Comparison of ENCODE assay signal across 1 cellular context in the genomic region with DNA sequence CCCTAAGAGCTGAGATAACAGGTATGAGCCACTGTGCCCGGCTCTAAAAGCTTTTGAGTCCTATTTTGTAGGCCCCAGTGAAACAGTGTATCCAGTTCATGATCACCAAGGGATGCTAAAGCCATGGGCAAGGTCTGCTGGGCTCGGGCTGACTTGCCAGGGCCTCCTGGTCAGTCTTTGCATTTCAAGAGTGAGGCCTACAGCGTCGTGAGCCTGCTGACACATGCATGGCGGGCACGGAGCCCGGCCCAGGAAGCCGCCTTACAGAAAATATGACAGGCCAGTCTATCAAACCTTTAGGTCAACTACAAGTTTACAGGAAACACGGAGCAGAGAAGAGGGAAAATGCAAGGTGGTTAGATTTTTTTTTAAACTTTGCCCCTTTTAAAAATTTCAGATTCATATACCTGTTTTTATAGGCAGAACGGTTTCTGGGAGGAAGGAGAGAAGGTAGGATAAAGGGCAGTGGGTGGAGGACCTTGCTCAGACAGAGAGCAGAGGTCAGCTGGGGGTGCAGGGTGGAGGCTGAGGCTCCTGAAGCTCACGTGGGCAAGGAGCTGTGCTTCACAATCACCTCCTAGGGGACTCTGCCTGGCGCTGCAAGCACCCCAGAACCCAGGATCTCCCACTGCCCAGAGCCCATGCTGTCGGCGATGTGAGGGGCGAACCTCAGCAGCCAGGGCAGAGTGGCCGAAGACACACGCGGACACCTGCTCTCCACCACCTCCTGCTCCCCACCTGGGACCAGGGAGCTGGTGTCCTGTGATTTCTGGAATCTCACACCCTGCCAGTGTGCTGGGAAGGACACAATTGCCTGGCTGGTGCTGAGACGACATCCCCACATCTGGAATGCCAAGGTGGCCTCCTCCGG.
TF ChIP-seq lines count a peak whose summit lies in the region.

No MANE protein-coding gene starts in this region.

TF ChIP-seq in HepG2, 621 proteins besides CTCF, POLR2A, EP300 and RAD21 (continued from another document and continues in another):
- TF ChIP-seq, protein P1, sequence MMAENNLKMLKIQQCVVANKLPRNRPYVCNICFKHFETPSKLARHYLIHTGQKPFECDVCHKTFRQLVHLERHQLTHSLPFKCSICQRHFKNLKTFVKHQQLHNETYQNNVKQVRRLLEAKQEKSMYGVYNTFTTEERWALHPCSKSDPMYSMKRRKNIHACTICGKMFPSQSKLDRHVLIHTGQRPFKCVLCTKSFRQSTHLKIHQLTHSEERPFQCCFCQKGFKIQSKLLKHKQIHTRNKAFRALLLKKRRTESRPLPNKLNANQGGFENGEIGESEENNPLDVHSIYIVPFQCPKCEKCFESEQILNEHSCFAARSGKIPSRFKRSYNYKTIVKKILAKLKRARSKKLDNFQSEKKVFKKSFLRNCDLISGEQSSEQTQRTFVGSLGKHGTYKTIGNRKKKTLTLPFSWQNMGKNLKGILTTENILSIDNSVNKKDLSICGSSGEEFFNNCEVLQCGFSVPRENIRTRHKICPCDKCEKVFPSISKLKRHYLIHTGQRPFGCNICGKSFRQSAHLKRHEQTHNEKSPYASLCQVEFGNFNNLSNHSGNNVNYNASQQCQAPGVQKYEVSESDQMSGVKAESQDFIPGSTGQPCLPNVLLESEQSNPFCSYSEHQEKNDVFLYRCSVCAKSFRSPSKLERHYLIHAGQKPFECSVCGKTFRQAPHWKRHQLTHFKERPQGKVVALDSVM (CRISPR knock-in tag; IDR thresholded peaks at IDR 0.05), result peak; percentile 28; the same call in 1 of the 2 replicates
- TF ChIP-seq MIER3 (CRISPR knock-in tag; IDR thresholded peaks at IDR 0.05; ENCODE audit: borderline replicate concordance), result no peak
- TF ChIP-seq, protein P2, sequence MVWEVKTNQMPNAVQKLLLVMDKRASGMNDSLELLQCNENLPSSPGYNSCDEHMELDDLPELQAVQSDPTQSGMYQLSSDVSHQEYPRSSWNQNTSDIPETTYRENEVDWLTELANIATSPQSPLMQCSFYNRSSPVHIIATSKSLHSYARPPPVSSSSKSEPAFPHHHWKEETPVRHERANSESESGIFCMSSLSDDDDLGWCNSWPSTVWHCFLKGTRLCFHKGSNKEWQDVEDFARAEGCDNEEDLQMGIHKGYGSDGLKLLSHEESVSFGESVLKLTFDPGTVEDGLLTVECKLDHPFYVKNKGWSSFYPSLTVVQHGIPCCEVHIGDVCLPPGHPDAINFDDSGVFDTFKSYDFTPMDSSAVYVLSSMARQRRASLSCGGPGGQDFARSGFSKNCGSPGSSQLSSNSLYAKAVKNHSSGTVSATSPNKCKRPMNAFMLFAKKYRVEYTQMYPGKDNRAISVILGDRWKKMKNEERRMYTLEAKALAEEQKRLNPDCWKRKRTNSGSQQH (CRISPR knock-in tag; IDR thresholded peaks at IDR 0.05; ENCODE audit: low read depth), result no peak
- TF ChIP-seq ZNF263 (CRISPR knock-in tag; IDR thresholded peaks at IDR 0.05), result peak; percentile 81
- peak; percentile 38; the same call in 1 of the 2 replicates for TF ChIP-seq ZFX (CRISPR knock-in tag; IDR thresholded peaks at IDR 0.05; ENCODE audit: low read depth)
- TF ChIP-seq, protein P3, sequence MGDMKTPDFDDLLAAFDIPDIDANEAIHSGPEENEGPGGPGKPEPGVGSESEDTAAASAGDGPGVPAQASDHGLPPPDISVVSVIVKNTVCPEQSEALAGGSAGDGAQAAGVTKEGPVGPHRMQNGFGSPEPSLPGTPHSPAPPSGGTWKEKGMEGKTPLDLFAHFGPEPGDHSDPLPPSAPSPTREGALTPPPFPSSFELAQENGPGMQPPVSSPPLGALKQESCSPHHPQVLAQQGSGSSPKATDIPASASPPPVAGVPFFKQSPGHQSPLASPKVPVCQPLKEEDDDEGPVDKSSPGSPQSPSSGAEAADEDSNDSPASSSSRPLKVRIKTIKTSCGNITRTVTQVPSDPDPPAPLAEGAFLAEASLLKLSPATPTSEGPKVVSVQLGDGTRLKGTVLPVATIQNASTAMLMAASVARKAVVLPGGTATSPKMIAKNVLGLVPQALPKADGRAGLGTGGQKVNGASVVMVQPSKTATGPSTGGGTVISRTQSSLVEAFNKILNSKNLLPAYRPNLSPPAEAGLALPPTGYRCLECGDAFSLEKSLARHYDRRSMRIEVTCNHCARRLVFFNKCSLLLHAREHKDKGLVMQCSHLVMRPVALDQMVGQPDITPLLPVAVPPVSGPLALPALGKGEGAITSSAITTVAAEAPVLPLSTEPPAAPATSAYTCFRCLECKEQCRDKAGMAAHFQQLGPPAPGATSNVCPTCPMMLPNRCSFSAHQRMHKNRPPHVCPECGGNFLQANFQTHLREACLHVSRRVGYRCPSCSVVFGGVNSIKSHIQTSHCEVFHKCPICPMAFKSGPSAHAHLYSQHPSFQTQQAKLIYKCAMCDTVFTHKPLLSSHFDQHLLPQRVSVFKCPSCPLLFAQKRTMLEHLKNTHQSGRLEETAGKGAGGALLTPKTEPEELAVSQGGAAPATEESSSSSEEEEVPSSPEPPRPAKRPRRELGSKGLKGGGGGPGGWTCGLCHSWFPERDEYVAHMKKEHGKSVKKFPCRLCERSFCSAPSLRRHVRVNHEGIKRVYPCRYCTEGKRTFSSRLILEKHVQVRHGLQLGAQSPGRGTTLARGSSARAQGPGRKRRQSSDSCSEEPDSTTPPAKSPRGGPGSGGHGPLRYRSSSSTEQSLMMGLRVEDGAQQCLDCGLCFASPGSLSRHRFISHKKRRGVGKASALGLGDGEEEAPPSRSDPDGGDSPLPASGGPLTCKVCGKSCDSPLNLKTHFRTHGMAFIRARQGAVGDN (CRISPR knock-in tag; IDR thresholded peaks at IDR 0.05), result peak; percentile 63
- TF ChIP-seq, protein P4, sequence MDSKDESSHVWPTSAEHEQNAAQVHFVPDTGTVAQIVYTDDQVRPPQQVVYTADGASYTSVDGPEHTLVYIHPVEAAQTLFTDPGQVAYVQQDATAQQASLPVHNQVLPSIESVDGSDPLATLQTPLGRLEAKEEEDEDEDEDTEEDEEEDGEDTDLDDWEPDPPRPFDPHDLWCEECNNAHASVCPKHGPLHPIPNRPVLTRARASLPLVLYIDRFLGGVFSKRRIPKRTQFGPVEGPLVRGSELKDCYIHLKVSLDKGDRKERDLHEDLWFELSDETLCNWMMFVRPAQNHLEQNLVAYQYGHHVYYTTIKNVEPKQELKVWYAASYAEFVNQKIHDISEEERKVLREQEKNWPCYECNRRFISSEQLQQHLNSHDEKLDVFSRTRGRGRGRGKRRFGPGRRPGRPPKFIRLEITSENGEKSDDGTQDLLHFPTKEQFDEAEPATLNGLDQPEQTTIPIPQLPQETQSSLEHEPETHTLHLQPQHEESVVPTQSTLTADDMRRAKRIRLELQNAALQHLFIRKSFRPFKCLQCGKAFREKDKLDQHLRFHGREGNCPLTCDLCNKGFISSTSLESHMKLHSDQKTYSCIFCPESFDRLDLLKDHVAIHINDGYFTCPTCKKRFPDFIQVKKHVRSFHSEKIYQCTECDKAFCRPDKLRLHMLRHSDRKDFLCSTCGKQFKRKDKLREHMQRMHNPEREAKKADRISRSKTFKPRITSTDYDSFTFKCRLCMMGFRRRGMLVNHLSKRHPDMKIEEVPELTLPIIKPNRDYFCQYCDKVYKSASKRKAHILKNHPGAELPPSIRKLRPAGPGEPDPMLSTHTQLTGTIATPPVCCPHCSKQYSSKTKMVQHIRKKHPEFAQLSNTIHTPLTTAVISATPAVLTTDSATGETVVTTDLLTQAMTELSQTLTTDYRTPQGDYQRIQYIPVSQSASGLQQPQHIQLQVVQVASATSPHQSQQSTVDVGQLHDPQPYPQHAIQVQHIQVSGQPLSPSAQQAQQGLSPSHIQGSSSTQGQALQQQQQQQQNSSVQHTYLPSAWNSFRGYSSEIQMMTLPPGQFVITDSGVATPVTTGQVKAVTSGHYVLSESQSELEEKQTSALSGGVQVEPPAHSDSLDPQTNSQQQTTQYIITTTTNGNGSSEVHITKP (CRISPR knock-in tag; IDR thresholded peaks at IDR 0.05; ENCODE audit: low read depth), result no peak
- TF ChIP-seq NFE2L2 (IDR thresholded peaks at IDR 0.05; ENCODE audit: low read length), result no peak
- no peak for TF ChIP-seq POLR2G (IDR thresholded peaks at IDR 0.05; ENCODE audit: low read depth, low read length)
- TF ChIP-seq ZNF660 (CRISPR knock-in tag; IDR thresholded peaks at IDR 0.05; ENCODE audit: borderline replicate concordance, low read depth), result no peak
- no peak for TF ChIP-seq MATR3 (CRISPR knock-in tag; IDR thresholded peaks at IDR 0.05)
- no peak for TF ChIP-seq YY1 (IDR thresholded peaks at IDR 0.05; ENCODE audit: insufficient read depth, insufficient replicate concordance, low read depth, low read length)
- 0 out of 2 replicates have a peak, but pooled peaks have one; percentile 41 for TF ChIP-seq ZNF598 (CRISPR knock-in tag; IDR thresholded peaks at IDR 0.05; ENCODE audit: borderline replicate concordance)
- no peak for TF ChIP-seq ETV5 (CRISPR knock-in tag; IDR thresholded peaks at IDR 0.05; ENCODE audit: borderline replicate concordance)
- TF ChIP-seq, protein P5, sequence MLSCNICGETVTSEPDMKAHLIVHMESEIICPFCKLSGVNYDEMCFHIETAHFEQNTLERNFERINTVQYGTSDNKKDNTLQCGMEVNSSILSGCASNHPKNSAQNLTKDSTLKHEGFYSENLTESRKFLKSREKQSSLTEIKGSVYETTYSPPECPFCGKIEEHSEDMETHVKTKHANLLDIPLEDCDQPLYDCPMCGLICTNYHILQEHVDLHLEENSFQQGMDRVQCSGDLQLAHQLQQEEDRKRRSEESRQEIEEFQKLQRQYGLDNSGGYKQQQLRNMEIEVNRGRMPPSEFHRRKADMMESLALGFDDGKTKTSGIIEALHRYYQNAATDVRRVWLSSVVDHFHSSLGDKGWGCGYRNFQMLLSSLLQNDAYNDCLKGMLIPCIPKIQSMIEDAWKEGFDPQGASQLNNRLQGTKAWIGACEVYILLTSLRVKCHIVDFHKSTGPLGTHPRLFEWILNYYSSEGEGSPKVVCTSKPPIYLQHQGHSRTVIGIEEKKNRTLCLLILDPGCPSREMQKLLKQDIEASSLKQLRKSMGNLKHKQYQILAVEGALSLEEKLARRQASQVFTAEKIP (CRISPR knock-in tag; IDR thresholded peaks at IDR 0.05; ENCODE audit: borderline replicate concordance), result no peak
- TF ChIP-seq, protein P6, sequence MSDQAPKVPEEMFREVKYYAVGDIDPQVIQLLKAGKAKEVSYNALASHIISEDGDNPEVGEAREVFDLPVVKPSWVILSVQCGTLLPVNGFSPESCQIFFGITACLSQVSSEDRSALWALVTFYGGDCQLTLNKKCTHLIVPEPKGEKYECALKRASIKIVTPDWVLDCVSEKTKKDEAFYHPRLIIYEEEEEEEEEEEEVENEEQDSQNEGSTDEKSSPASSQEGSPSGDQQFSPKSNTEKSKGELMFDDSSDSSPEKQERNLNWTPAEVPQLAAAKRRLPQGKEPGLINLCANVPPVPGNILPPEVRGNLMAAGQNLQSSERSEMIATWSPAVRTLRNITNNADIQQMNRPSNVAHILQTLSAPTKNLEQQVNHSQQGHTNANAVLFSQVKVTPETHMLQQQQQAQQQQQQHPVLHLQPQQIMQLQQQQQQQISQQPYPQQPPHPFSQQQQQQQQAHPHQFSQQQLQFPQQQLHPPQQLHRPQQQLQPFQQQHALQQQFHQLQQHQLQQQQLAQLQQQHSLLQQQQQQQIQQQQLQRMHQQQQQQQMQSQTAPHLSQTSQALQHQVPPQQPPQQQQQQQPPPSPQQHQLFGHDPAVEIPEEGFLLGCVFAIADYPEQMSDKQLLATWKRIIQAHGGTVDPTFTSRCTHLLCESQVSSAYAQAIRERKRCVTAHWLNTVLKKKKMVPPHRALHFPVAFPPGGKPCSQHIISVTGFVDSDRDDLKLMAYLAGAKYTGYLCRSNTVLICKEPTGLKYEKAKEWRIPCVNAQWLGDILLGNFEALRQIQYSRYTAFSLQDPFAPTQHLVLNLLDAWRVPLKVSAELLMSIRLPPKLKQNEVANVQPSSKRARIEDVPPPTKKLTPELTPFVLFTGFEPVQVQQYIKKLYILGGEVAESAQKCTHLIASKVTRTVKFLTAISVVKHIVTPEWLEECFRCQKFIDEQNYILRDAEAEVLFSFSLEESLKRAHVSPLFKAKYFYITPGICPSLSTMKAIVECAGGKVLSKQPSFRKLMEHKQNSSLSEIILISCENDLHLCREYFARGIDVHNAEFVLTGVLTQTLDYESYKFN (CRISPR knock-in tag; conservative IDR thresholded peaks at IDR 0.05), result peak; percentile 14; the same call in 1 of the 2 replicates
- TF ChIP-seq ZBTB1 (CRISPR knock-in tag; IDR thresholded peaks at IDR 0.05; ENCODE audit: borderline replicate concordance), result no peak
- TF ChIP-seq, protein P7, sequence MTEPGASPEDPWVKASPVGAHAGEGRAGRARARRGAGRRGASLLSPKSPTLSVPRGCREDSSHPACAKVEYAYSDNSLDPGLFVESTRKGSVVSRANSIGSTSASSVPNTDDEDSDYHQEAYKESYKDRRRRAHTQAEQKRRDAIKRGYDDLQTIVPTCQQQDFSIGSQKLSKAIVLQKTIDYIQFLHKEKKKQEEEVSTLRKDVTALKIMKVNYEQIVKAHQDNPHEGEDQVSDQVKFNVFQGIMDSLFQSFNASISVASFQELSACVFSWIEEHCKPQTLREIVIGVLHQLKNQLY (CRISPR knock-in tag; IDR thresholded peaks at IDR 0.05), result 0 out of 2 replicates have a peak, but pooled peaks have one; percentile 31
- TF ChIP-seq, protein P8, sequence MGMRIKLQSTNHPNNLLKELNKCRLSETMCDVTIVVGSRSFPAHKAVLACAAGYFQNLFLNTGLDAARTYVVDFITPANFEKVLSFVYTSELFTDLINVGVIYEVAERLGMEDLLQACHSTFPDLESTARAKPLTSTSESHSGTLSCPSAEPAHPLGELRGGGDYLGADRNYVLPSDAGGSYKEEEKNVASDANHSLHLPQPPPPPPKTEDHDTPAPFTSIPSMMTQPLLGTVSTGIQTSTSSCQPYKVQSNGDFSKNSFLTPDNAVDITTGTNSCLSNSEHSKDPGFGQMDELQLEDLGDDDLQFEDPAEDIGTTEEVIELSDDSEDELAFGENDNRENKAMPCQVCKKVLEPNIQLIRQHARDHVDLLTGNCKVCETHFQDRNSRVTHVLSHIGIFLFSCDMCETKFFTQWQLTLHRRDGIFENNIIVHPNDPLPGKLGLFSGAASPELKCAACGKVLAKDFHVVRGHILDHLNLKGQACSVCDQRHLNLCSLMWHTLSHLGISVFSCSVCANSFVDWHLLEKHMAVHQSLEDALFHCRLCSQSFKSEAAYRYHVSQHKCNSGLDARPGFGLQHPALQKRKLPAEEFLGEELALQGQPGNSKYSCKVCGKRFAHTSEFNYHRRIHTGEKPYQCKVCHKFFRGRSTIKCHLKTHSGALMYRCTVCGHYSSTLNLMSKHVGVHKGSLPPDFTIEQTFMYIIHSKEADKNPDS (CRISPR knock-in tag; IDR thresholded peaks at IDR 0.05), result no peak
- no peak for TF ChIP-seq ZNF10 (CRISPR knock-in tag; IDR thresholded peaks at IDR 0.05; ENCODE audit: borderline replicate concordance, low read depth)
- TF ChIP-seq, protein P9, sequence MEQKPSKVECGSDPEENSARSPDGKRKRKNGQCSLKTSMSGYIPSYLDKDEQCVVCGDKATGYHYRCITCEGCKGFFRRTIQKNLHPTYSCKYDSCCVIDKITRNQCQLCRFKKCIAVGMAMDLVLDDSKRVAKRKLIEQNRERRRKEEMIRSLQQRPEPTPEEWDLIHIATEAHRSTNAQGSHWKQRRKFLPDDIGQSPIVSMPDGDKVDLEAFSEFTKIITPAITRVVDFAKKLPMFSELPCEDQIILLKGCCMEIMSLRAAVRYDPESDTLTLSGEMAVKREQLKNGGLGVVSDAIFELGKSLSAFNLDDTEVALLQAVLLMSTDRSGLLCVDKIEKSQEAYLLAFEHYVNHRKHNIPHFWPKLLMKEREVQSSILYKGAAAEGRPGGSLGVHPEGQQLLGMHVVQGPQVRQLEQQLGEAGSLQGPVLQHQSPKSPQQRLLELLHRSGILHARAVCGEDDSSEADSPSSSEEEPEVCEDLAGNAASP (CRISPR knock-in tag; IDR thresholded peaks at IDR 0.05; ENCODE audit: borderline replicate concordance), result no peak
- TF ChIP-seq ZNF468 (CRISPR knock-in tag; IDR thresholded peaks at IDR 0.05), result no peak
- no peak for TF ChIP-seq ZNF33B (CRISPR knock-in tag; IDR thresholded peaks at IDR 0.05)
- no peak for TF ChIP-seq NFATC3 (CRISPR knock-in tag; IDR thresholded peaks at IDR 0.05)
